In the genomic region with DNA sequence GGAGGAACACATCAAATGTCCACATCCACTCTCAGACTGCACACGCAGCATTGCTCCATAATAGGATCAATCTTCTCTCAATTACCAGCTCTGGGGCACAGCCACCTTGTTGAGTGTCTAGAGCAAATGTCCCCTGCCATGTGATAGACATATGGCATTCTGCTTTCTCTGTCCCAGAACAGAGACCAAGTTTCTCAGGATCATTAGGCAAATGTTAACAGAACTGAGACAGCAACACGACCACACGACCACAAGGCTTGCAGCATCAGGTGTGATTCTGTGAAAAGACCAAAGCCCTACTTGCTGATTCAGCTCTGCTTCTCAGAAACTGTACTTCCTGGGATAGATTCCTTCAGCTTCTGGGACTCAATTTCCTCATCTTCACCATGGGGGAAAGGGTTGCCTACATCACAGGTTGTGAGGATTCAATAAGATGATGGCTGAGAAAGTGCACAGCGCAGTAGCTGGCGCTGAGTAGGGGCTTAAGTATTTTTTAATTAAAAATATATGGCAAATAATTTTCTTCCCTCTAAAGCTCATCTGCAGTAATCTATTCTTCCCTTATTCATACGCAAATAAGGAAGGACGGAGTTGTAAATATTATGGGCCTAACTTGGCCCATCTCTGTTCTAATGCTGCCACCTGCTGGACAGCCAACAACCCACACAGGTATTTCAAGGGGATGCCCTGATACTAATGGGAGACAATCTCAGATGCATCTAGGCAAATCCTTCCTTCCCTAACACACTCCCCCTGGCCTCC, we compare ENCODE assay signal across 8 cellular contexts. TPM values are rescaled to one million over a fixed set of nuclear protein-coding genes. Genes with fewer than 3 reads are reported as not detected.
DNase-seq lines count a peak whose midpoint lies in the region; TF ChIP-seq lines count a peak whose summit lies in the region.

No MANE protein-coding gene starts in this region.

- H3K9ac ChIP-seq in MM.1S (ENCODE audit: low read length) (no peak overlapping the region), SK-N-MC (ENCODE audit: insufficient read length) (no peak overlapping the region)

- peaks cover 10% of the 10 kb centered on the region for H3F3A ChIP-seq in MM.1S (ENCODE audit: insufficient read depth, low read length)

- DNase-seq in Ammon's horn (ENCODE audit: low spot score) (peak; percentile 90), GM19240 (ENCODE audit: insufficient read length, low spot score) (peak; percentile 17), MM.1S (peak; percentile 72), SK-N-MC (ENCODE audit: low read depth, low spot score) (peak; percentile 53), glomerular visceral epithelial cell (ENCODE audit: extremely low spot score) (peak; percentile 65), posterior vena cava (ENCODE audit: low spot score) (peak; percentile 87), uterus (peak; percentile 78 to 82)
- peak; percentile 68 for DNase-seq in activated naive CD4-positive, alpha-beta T cell treated with Interleukin-2 at 50 U/mL for 16 hours

- H3K36me3 ChIP-seq in MM.1S (replicated peaks; ENCODE audit: insufficient read depth, low read length) (no peaks in the 10 kb centered on the region), SK-N-MC (ENCODE audit: insufficient read depth, low read length) (no peaks in the 10 kb centered on the region), uterus (no peaks in the 10 kb centered on the region)

- H3K27ac ChIP-seq in MM.1S (ENCODE audit: low read length) (peak overlapping the region; percentile 27; the same call in 1 of the 2 replicates), SK-N-MC (no peak overlapping the region), uterus (peak overlapping the region in 1 of 2 donors; percentile 10)

- peak overlapping the region; percentile 16; the same call in 1 of the 2 replicates for H2AFZ ChIP-seq in MM.1S (ENCODE audit: low read length)

- H3K9me3 ChIP-seq in MM.1S (replicated peaks; ENCODE audit: insufficient read depth, low read length) (no peaks in the 10 kb centered on the region), SK-N-MC (ENCODE audit: low read depth, low read length) (no peaks in the 10 kb centered on the region), uterus (no peaks in the 10 kb centered on the region)

- peaks cover 13% of the 10 kb centered on the region for H3K4me1 ChIP-seq in MM.1S (ENCODE audit: low read length)
- H3K4me1 ChIP-seq in uterus: no peaks in the 10 kb centered on the region

- peak overlapping the region; percentile 2; the same call in 1 of the 2 replicates for H3K4me2 ChIP-seq in MM.1S (ENCODE audit: low read depth, low read length)

- no peaks in the 10 kb centered on the region for H3K9me2 ChIP-seq in MM.1S (replicated peaks; ENCODE audit: insufficient read depth, low read length)

- no peak for TF ChIP-seq POLR2A in uterus (IDR thresholded peaks at IDR 0.05)

- TF ChIP-seq CTCF in MM.1S (IDR thresholded peaks at IDR 0.05; ENCODE audit: low read length) (peak; percentile 87), uterus (IDR thresholded peaks at IDR 0.05) (peak; percentile 86 to 94 (median 88))

- no peaks in the 10 kb centered on the region for H4K20me1 ChIP-seq in MM.1S (ENCODE audit: insufficient read depth, low read length)

- H3K4me3 ChIP-seq in MM.1S (ENCODE audit: low read length): no peak overlapping the region
- H3K4me3 ChIP-seq in SK-N-MC: no peak overlapping the region
- no peak overlapping the region for H3K4me3 ChIP-seq in uterus

- H3K79me2 ChIP-seq in MM.1S (ENCODE audit: low read length): no peaks in the 10 kb centered on the region

- intact Hi-C loops in posterior vena cava (cut with DNase I) (loop anchor here (5.0 to 10.0 kb wide), 4 partner anchors 750 to 995 kb away; no protein-coding TSS in a partner anchor), uterus (cut with DNase I; ENCODE audit: low total_unique reads) (loop anchor here (5.0 to 10.0 kb wide), 2 partner anchors 750 to 853 kb away; no protein-coding TSS in a partner anchor)

- H3K27me3 ChIP-seq in MM.1S (replicated peaks; ENCODE audit: insufficient read depth, low read length) (no peaks in the 10 kb centered on the region), uterus (no peaks in the 10 kb centered on the region)

RNA-seq across cellular contexts. Expression of a gene that starts 54.3 kb away (rescaled TPM):
- 10 to 100 TPM; 49.4 to 57.8 TPM for total RNA-seq in posterior vena cava
- total RNA-seq in uterus: 100 to 1,000 TPM in 3 of 4 donors, 10 to 100 TPM in 1; 83.4 to 247 (median 146) TPM

Comparison
In these comparisons a context has a peak if more than half of its experiments do, and no peak if none do; other contexts are left out.
1. DNase-seq: peak in every context shown above with its lines; median percentile 90 in Ammon's horn; 87 in posterior vena cava; 80 in uterus; 72 in MM.1S; 68 in activated naive CD4-positive, alpha-beta T cell treated with Interleukin-2 at 50 U/mL for 16 hours; 65 in glomerular visceral epithelial cell; 53 in SK-N-MC; 17 in GM19240.